ENCODE assay signal across 5 cellular contexts in the genomic region with DNA sequence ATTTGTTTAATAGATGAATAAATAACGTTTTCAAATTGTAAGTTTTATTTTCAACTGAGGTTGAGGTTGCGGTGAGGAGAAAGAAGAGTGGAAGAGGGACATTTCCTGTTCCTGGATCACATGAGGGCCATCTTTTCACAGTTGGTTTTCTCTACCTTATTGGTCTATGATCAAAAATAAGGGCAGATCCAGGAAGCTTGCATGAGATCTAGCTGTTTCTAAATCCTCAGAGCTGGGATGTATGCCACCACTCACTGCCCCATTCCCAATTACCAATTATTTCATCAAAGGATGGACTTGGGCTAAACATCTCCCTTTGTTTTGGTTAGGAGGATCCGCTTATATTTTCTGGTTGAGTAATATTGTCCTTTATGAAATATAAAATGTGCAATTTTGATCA.
"Had no signal": no experiment of that assay in that cellular context is flagged by ENCODE, and none has a peak within 500 bp of the region (broad histone marks: within the 10 kb centered on the region; RNA-seq: fewer than 3 reads in every experiment).

No MANE protein-coding gene starts in this region.

- DNase-seq: IMR-90, KBM-7 had no signal

- ATAC-seq: HepG2, K562 had no signal

- H3K27ac ChIP-seq: HL-60 had no signal

- H3K4me3 ChIP-seq: K562 had no signal
